ENCODE assay signal across 2 cellular contexts in genomic region chr15:98731712-98732450, GRCh38.
A peak's percentile ranks its signal among the peaks of the same experiment; 100 is the strongest.
TF ChIP-seq lines count a peak whose summit lies in the region.

No MANE protein-coding gene starts in this region.

TF ChIP-seq in SK-N-SH treated with all-trans-retinoic acid at 6 μM for 48 hours, 23 proteins besides CTCF, POLR2A, EP300 and RAD21 (continued from another document):
- TF ChIP-seq CREB5 (CRISPR knock-in tag; IDR thresholded peaks at IDR 0.05; ENCODE audit: low read depth) (no peak), ISL1 (CRISPR knock-in tag; IDR thresholded peaks at IDR 0.05) (no peak), OSR1 (CRISPR knock-in tag; IDR thresholded peaks at IDR 0.05) (no peak), ZFP3 (CRISPR knock-in tag; IDR thresholded peaks at IDR 0.05) (peak; percentile 90), CSDC2 (CRISPR knock-in tag; IDR thresholded peaks at IDR 0.05) (no peak), PATZ1 (CRISPR knock-in tag; IDR thresholded peaks at IDR 0.05; ENCODE audit: borderline replicate concordance) (no peak), BACH2 (CRISPR knock-in tag; IDR thresholded peaks at IDR 0.05; ENCODE audit: borderline replicate concordance) (no peak)

TF ChIP-seq in SK-N-SH, 30 proteins besides CTCF, POLR2A, EP300 and RAD21 (continued from another document):
- TF ChIP-seq USF2 (IDR thresholded peaks at IDR 0.05; ENCODE audit: borderline replicate concordance, low read depth, low read length) (no peak), GATA2 (CRISPR knock-in tag; IDR thresholded peaks at IDR 0.05) (no peak), JUND (IDR thresholded peaks at IDR 0.05) (no peak), RFX5 (IDR thresholded peaks at IDR 0.05; ENCODE audit: low read length) (no peak)
